1 cellular context compared by ENCODE assay signal in genomic region chr5:115577741-115578140, GRCh38.
TF ChIP-seq lines count a peak whose summit lies in the region.

No MANE protein-coding gene starts in this region.

TF ChIP-seq in GM12878, 131 proteins besides CTCF, POLR2A, EP300 and RAD21 (continued from another document and continues in another):
- TF ChIP-seq CUX1 (IDR thresholded peaks at IDR 0.05; ENCODE audit: insufficient replicate concordance, low read depth, low read length), result no peak
- no peak for TF ChIP-seq CBFB (IDR thresholded peaks at IDR 0.05; ENCODE audit: low read depth)
- no peak for TF ChIP-seq MAX (IDR thresholded peaks at IDR 0.05; ENCODE audit: low read depth, low read length)
- TF ChIP-seq TCF12 (IDR thresholded peaks at IDR 0.05; ENCODE audit: low read depth, low read length), result no peak
- no peak for TF ChIP-seq NBN (IDR thresholded peaks at IDR 0.05)
- TF ChIP-seq ZNF207 (IDR thresholded peaks at IDR 0.05; ENCODE audit: borderline replicate concordance), result no peak
- no peak for TF ChIP-seq HDGF (IDR thresholded peaks at IDR 0.05)
- no peak for TF ChIP-seq SP1 (IDR thresholded peaks at IDR 0.05; ENCODE audit: low read depth, low read length)
- TF ChIP-seq FOXM1 (IDR thresholded peaks at IDR 0.05; ENCODE audit: low read depth, low read length), result peak; percentile 88; the same call in 1 of the 2 replicates
- no peak for TF ChIP-seq ZNF217 (IDR thresholded peaks at IDR 0.05)
- TF ChIP-seq NR2C2 (IDR thresholded peaks at IDR 0.05; ENCODE audit: borderline replicate concordance, control insufficient read depth, insufficient read length, low read depth), result no peak
- no peak for TF ChIP-seq SMAD1 (IDR thresholded peaks at IDR 0.05; ENCODE audit: low read depth, partially characterized antibody)
- TF ChIP-seq ATF7 (IDR thresholded peaks at IDR 0.05; ENCODE audit: low read depth), result no peak
- TF ChIP-seq IRF3 (IDR thresholded peaks at IDR 0.05), result no peak
- no peak for TF ChIP-seq ASH2L (IDR thresholded peaks at IDR 0.05; ENCODE audit: borderline replicate concordance, low read depth)
- TF ChIP-seq NKRF (conservative IDR thresholded peaks at IDR 0.05), result no peak
- TF ChIP-seq E4F1 (IDR thresholded peaks at IDR 0.05; ENCODE audit: borderline replicate concordance, partially characterized antibody), result no peak
- TF ChIP-seq ZSCAN29 (IDR thresholded peaks at IDR 0.05), result no peak
- no peak for TF ChIP-seq RFX5 (IDR thresholded peaks at IDR 0.05; ENCODE audit: low read depth, low read length)
- no peak for TF ChIP-seq TAF1 (IDR thresholded peaks at IDR 0.05; ENCODE audit: borderline replicate concordance, low read depth, low read length)
- no peak for TF ChIP-seq CBX5 (IDR thresholded peaks at IDR 0.05; ENCODE audit: low read depth)
- TF ChIP-seq TCF3 (IDR thresholded peaks at IDR 0.05; ENCODE audit: borderline replicate concordance, insufficient read depth, low read depth, low read length), result no peak
- TF ChIP-seq CEBPZ (IDR thresholded peaks at IDR 0.05; ENCODE audit: low read depth, low read length), result no peak
- TF ChIP-seq SMAD5 (IDR thresholded peaks at IDR 0.05; ENCODE audit: low read depth), result no peak
- TF ChIP-seq E2F4 (IDR thresholded peaks at IDR 0.05; ENCODE audit: low read depth, low read length), result no peak
- TF ChIP-seq IRF5 (IDR thresholded peaks at IDR 0.05; ENCODE audit: borderline replicate concordance), result no peak
- TF ChIP-seq ZBTB40 (IDR thresholded peaks at IDR 0.05; ENCODE audit: borderline replicate concordance), result no peak
- no peak for TF ChIP-seq KLF5 (IDR thresholded peaks at IDR 0.05; ENCODE audit: partially characterized antibody)
- TF ChIP-seq ETV6 (conservative IDR thresholded peaks at IDR 0.05 in 1 of 2, IDR thresholded peaks at IDR 0.05 in 1 of 2; ENCODE audit: borderline replicate concordance in 1 of 2, low read depth in 1 of 2), result peak in 1 of 2 experiments; percentile 37; a peak in 1 of 4 replicates
- no peak for TF ChIP-seq ELK1 (IDR thresholded peaks at IDR 0.05; ENCODE audit: low read depth, low read length)
- TF ChIP-seq CEBPB (IDR thresholded peaks at IDR 0.05; ENCODE audit: borderline replicate concordance in 1 of 2, low read depth in 2 of 2, low read length in 2 of 2), result no peak
- TF ChIP-seq RAD51 (IDR thresholded peaks at IDR 0.05), result peak; percentile 74
- no peak for TF ChIP-seq TARDBP (IDR thresholded peaks at IDR 0.05; ENCODE audit: borderline replicate concordance)
- TF ChIP-seq JUND (IDR thresholded peaks at IDR 0.05; ENCODE audit: low read depth, low read length), result no peak
- no peak for TF ChIP-seq BMI1 (IDR thresholded peaks at IDR 0.05; ENCODE audit: borderline replicate concordance)
